ENCODE assay signal across 1 cellular context in genomic region chr6:21666200-21666671, GRCh38.
A peak's percentile ranks its signal among the peaks of the same experiment; 100 is the strongest.
TF ChIP-seq lines count a peak whose summit lies in the region.

No MANE protein-coding gene starts in this region.

TF ChIP-seq in H1, 55 proteins besides CTCF, POLR2A, EP300 and RAD21 (continued from another document):
- peak; percentile 13 for TF ChIP-seq CHD7 (IDR thresholded peaks at IDR 0.05; ENCODE audit: insufficient replicate concordance, low read length)
- TF ChIP-seq MAFK (IDR thresholded peaks at IDR 0.05; ENCODE audit: low read depth, low read length), result no peak
- TF ChIP-seq SIN3A (conservative IDR thresholded peaks at IDR 0.05 in 1 of 2, IDR thresholded peaks at IDR 0.05 in 1 of 2; ENCODE audit: low read depth in 1 of 2, low read length in 2 of 2), result peak in 1 of 2 experiments; percentile 80; a peak in 1 of 4 replicates
- no peak for TF ChIP-seq FOSL1 (IDR thresholded peaks at IDR 0.05; ENCODE audit: insufficient read depth, low read depth, low read length)
- TF ChIP-seq YY1 (IDR thresholded peaks at IDR 0.05; ENCODE audit: low read depth, low read length), result no peak
